ENCODE assay signal across 1 cellular context in genomic region chr11:131748146-131749050, GRCh38.
TF ChIP-seq lines count a peak whose summit lies in the region.

No MANE protein-coding gene starts in this region.

TF ChIP-seq in GM12878, 131 proteins besides CTCF, POLR2A, EP300 and RAD21 (continued from another document):
- TF ChIP-seq E2F8 (IDR thresholded peaks at IDR 0.05; ENCODE audit: low read depth, partially characterized antibody) (no peak), IKZF1 (conservative IDR thresholded peaks at IDR 0.05) (no peak), MLLT1 (IDR thresholded peaks at IDR 0.05) (no peak), CBFB (IDR thresholded peaks at IDR 0.05; ENCODE audit: low read depth) (no peak)
